1 cellular context compared by ENCODE assay signal in the genomic region with DNA sequence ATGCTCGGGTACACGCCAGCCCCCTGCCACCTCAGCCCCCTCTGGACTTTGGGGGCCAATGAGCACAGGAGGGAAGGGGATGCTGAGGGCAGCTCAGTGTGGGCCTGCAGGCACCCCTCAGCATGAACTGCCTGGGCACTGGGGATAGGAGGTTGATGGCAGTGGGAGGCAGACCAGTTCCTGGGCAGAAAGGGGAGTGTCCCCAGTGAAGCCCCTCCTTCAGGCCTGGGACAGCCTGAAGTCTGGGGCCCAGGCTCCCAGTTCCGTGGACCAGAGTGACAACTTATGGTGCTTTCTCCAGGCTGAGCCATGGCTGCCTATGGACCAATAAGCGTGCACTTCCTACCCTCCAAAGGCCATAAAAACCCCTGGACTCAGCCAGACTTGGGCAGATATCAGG.
TF ChIP-seq lines count a peak whose summit lies in the region.

No MANE protein-coding gene starts in this region.

TF ChIP-seq in K562, 482 proteins besides CTCF, POLR2A, EP300 and RAD21 (continued from another document):
- TF ChIP-seq, protein P1, sequence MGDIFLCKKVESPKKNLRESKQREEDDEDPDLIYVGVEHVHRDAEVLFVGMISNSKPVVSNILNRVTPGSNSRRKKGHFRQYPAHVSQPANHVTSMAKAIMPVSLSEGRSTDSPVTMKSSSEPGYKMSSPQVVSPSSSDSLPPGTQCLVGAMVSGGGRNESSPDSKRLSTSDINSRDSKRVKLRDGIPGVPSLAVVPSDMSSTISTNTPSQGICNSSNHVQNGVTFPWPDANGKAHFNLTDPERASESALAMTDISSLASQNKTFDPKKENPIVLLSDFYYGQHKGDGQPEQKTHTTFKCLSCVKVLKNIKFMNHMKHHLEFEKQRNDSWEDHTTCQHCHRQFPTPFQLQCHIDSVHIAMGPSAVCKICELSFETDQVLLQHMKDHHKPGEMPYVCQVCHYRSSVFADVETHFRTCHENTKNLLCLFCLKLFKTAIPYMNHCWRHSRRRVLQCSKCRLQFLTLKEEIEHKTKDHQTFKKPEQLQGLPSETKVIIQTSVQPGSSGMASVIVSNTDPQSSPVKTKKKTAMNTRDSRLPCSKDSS (IDR thresholded peaks at IDR 0.05; ENCODE audit: low read depth, partially characterized antibody), result no peak
